In the genomic region with DNA sequence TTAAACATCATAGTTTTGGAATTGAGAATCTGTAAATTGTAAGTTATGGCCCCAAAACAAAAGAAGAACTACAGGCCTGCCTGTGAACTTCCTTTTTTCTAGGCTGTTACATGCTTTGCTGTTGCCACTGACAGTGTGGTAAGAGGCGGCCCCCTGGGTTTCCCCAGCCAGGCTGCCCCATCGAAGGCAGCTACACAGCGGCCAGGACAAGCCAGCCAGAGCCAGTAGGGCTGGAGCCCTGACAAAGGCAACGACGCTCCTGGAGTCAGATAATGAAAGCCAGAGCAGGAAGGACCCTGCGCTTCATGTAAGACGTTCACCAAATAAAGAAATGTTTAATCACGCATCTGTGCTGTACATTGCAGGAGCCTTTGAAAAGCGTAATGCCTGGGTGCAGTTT, we compare ENCODE assay signal across 8 cellular contexts. TPM values are rescaled to one million over a fixed set of nuclear protein-coding genes. Genes with fewer than 3 reads are reported as not detected.
DNase-seq lines count a peak whose midpoint lies in the region; ATAC-seq and TF ChIP-seq lines count a peak whose summit lies in the region.

No MANE protein-coding gene starts in this region.

- POLR2A ChIA-PET in CD8-positive, alpha-beta memory T cell (lab: Charles Lee), result interaction anchor here (0.6 to 2.1 kb wide), 9 partner anchors 11 to 173 kb away, joined by 3 to 11 read pairs (median 5); a partner anchor contains a TSS
- POLR2A ChIA-PET in activated CD4-positive, alpha-beta memory T cell treated with anti-CD3 and anti-CD28 coated beads for 36 hours (lab: Charles Lee), result interaction anchor here (0.9 to 3.9 kb wide), 9 partner anchors 15 to 55 kb away, joined by 3 to 33 read pairs (median 3); a partner anchor contains a TSS

- H3K4me3 ChIP-seq in CD8-positive, alpha-beta memory T cell (ENCODE audit: low read length), result peak overlapping the region; percentile 49
- peak overlapping the region; percentile 70 for H3K4me3 ChIP-seq in Loucy (ENCODE audit: low read length, poor library complexity, severe bottlenecking)
- peak overlapping the region; percentile 26 for H3K4me3 ChIP-seq in effector memory CD4-positive, alpha-beta T cell (ENCODE audit: insufficient read depth, low read depth, low read length, poor library complexity, severe bottlenecking)

- peak overlapping the region; percentile 73 for H3K9ac ChIP-seq in Loucy (ENCODE audit: low read depth, low read length, poor library complexity, severe bottlenecking)

- H3K36me3 Mint-ChIP-seq in CD8-positive, alpha-beta memory T cell, result peaks cover 0 to 14% (median 5%) of the 10 kb centered on the region in 3 donors
- peaks cover 5% of the 10 kb centered on the region for H3K36me3 Mint-ChIP-seq in activated CD4-positive, alpha-beta memory T cell treated with anti-CD3 and anti-CD28 coated beads for 36 hours
- no peaks in the 10 kb centered on the region for H3K36me3 Mint-ChIP-seq in nephron (ENCODE audit: low read depth)

- H3K4me3 Mint-ChIP-seq in CD8-positive, alpha-beta memory T cell, result peak overlapping the region; percentile 67 to 83 (median 78)
- peak overlapping the region; percentile 85 for H3K4me3 Mint-ChIP-seq in activated CD4-positive, alpha-beta memory T cell treated with anti-CD3 and anti-CD28 coated beads for 36 hours
- H3K4me3 Mint-ChIP-seq in nephron, result peak overlapping the region in 2 of 3 experiments; percentile 1 to 56
- peak overlapping the region; percentile 81 to 93 for H3K4me3 Mint-ChIP-seq in stimulated activated naive CD8-positive, alpha-beta T cell treated with anti-CD3 and anti-CD28 coated beads, Interleukin-15, amount 100 ng/mL, for 72 hours

- no peaks in the 10 kb centered on the region for H3K9me3 ChIP-seq in CD8-positive, alpha-beta memory T cell (ENCODE audit: low read length)
- H3K9me3 ChIP-seq in Loucy (ENCODE audit: insufficient read depth, low read depth, low read length), result no peaks in the 10 kb centered on the region
- no peaks in the 10 kb centered on the region for H3K9me3 ChIP-seq in effector memory CD4-positive, alpha-beta T cell (ENCODE audit: control insufficient read depth, low read length)

- H4K20me1 ChIP-seq in Loucy (ENCODE audit: insufficient read depth, low read length, poor library complexity, severe bottlenecking), result no peaks in the 10 kb centered on the region

- no peaks in the 10 kb centered on the region for H3K36me3 ChIP-seq in CD8-positive, alpha-beta memory T cell (ENCODE audit: insufficient read depth, low read length)
- no peaks in the 10 kb centered on the region for H3K36me3 ChIP-seq in Loucy (ENCODE audit: insufficient read depth, low read length)
- no peaks in the 10 kb centered on the region for H3K36me3 ChIP-seq in effector memory CD4-positive, alpha-beta T cell (ENCODE audit: control insufficient read depth, insufficient read depth, low read length)

- no peaks in the 10 kb centered on the region for H3K27me3 ChIP-seq in CD8-positive, alpha-beta memory T cell (ENCODE audit: insufficient read depth, low read length, poor library complexity, severe bottlenecking)
- H3K27me3 ChIP-seq in Loucy (ENCODE audit: insufficient read depth, low read length, poor library complexity, severe bottlenecking), result no peaks in the 10 kb centered on the region
- H3K27me3 ChIP-seq in effector memory CD4-positive, alpha-beta T cell (replicated peaks; ENCODE audit: control insufficient read depth, insufficient read depth, low read length, poor library complexity, severe bottlenecking), result no peaks in the 10 kb centered on the region

- H3F3A ChIP-seq in Loucy (ENCODE audit: low read depth), result 0 out of 2 replicates have a peak, but pooled peaks cover 3% of the 10 kb centered on the region

- no peaks in the 10 kb centered on the region for H3K9me3 Mint-ChIP-seq in CD8-positive, alpha-beta memory T cell
- H3K9me3 Mint-ChIP-seq in activated CD4-positive, alpha-beta memory T cell treated with anti-CD3 and anti-CD28 coated beads for 36 hours, result no peaks in the 10 kb centered on the region
- no peaks in the 10 kb centered on the region for H3K9me3 Mint-ChIP-seq in nephron
- no peaks in the 10 kb centered on the region for H3K9me3 Mint-ChIP-seq in stimulated activated naive CD8-positive, alpha-beta T cell treated with anti-CD3 and anti-CD28 coated beads, Interleukin-15, amount 100 ng/mL, for 72 hours

- peaks cover 72 to 91% (median 88%) of the 10 kb centered on the region in 3 donors for H3K4me1 Mint-ChIP-seq in CD8-positive, alpha-beta memory T cell
- H3K4me1 Mint-ChIP-seq in activated CD4-positive, alpha-beta memory T cell treated with anti-CD3 and anti-CD28 coated beads for 36 hours (ENCODE audit: low read depth), result peaks cover 82% of the 10 kb centered on the region
- H3K4me1 Mint-ChIP-seq in nephron, result peaks cover 65% of the 10 kb centered on the region
- peaks cover 82% of the 10 kb centered on the region for H3K4me1 Mint-ChIP-seq in stimulated activated naive CD8-positive, alpha-beta T cell treated with anti-CD3 and anti-CD28 coated beads, Interleukin-15, amount 100 ng/mL, for 72 hours

- peak overlapping the region; percentile 89 to 99 (median 96) for H3K27ac Mint-ChIP-seq in CD8-positive, alpha-beta memory T cell
- H3K27ac Mint-ChIP-seq in activated CD4-positive, alpha-beta memory T cell treated with anti-CD3 and anti-CD28 coated beads for 36 hours, result peak overlapping the region; percentile 100
- H3K27ac Mint-ChIP-seq in nephron, result peak overlapping the region; percentile 89 to 98 (median 94)
- H3K27ac Mint-ChIP-seq in stimulated activated naive CD8-positive, alpha-beta T cell treated with anti-CD3 and anti-CD28 coated beads, Interleukin-15, amount 100 ng/mL, for 72 hours, result peak overlapping the region; percentile 94 to 98

- H3K4me1 ChIP-seq in CD8-positive, alpha-beta memory T cell (ENCODE audit: insufficient read depth, low read length), result peaks cover 78% of the 10 kb centered on the region
- peaks cover 50% of the 10 kb centered on the region for H3K4me1 ChIP-seq in Loucy (ENCODE audit: insufficient read depth, low read length, poor library complexity, severe bottlenecking)
- H3K4me1 ChIP-seq in effector memory CD4-positive, alpha-beta T cell (ENCODE audit: control insufficient read depth, insufficient read depth, low read length, poor library complexity, severe bottlenecking), result peaks cover 42% of the 10 kb centered on the region

- intact Hi-C loops in activated CD4-positive, alpha-beta memory T cell treated with anti-CD3 and anti-CD28 coated beads for 36 hours (cut with micrococcal nuclease), result loop anchor here (1.0 to 5.0 kb wide), 5 partner anchors 16 to 1088 kb away; no protein-coding TSS in a partner anchor

- TF ChIP-seq CTCF in Loucy (conservative IDR thresholded peaks at IDR 0.05; ENCODE audit: low read length), result no peak
- TF ChIP-seq CTCF in nephron (IDR thresholded peaks at IDR 0.05; ENCODE audit: unreplicated experiment in 3 of 3), result no peak
- no peak for TF ChIP-seq CTCF in omental fat pad (IDR thresholded peaks at IDR 0.05)

- H3K27me3 Mint-ChIP-seq in CD8-positive, alpha-beta memory T cell, result no peaks in the 10 kb centered on the region
- H3K27me3 Mint-ChIP-seq in activated CD4-positive, alpha-beta memory T cell treated with anti-CD3 and anti-CD28 coated beads for 36 hours, result no peaks in the 10 kb centered on the region
- no peaks in the 10 kb centered on the region for H3K27me3 Mint-ChIP-seq in nephron (ENCODE audit: low read depth)
- H3K27me3 Mint-ChIP-seq in stimulated activated naive CD8-positive, alpha-beta T cell treated with anti-CD3 and anti-CD28 coated beads, Interleukin-15, amount 100 ng/mL, for 72 hours, result no peaks in the 10 kb centered on the region

- CTCF ChIA-PET in CD8-positive, alpha-beta memory T cell (lab: Charles Lee), result interaction anchor here (0.8 to 3.2 kb wide), 12 partner anchors 10 to 65 kb away, joined by 3 to 20 read pairs (median 4); a partner anchor contains a TSS
- CTCF ChIA-PET in activated CD4-positive, alpha-beta memory T cell treated with anti-CD3 and anti-CD28 coated beads for 36 hours (lab: Charles Lee), result interaction anchor here (0.6 to 1.7 kb wide), 11 partner anchors 9 to 142 kb away, joined by 3 to 5 read pairs (median 4); no protein-coding TSS in a partner anchor

- H3K27ac ChIP-seq in CD8-positive, alpha-beta memory T cell (ENCODE audit: low read depth, low read length), result peak overlapping the region; percentile 60
- peak overlapping the region; percentile 83 for H3K27ac ChIP-seq in effector memory CD4-positive, alpha-beta T cell (ENCODE audit: insufficient read depth, low read length, poor library complexity, severe bottlenecking)

- H3K9me2 ChIP-seq in Loucy (replicated peaks; ENCODE audit: low read depth, low read length), result no peaks in the 10 kb centered on the region

- peaks cover 67% of the 10 kb centered on the region for H3K79me2 ChIP-seq in Loucy (ENCODE audit: insufficient read depth, low read length)

- ATAC-seq in GM21423 (IDR thresholded peaks at IDR 0.05; ENCODE audit: unreplicated experiment), result peak; percentile 95
- ATAC-seq in stimulated activated naive CD8-positive, alpha-beta T cell treated with anti-CD3 and anti-CD28 coated beads, Interleukin-15, amount 100 ng/mL, for 72 hours, result peak; percentile 97
- ATAC-seq in omental fat pad (ENCODE audit: low FRiP score), result no peak

- peak; percentile 62 to 85 (median 71) for DNase-seq in CD8-positive, alpha-beta memory T cell
- DNase-seq in activated CD4-positive, alpha-beta memory T cell treated with anti-CD3 and anti-CD28 coated beads for 36 hours, result peak; percentile 88
- DNase-seq in effector memory CD4-positive, alpha-beta T cell, result peak; percentile 62 to 70 (median 70)
- peak; percentile 86 to 92 for DNase-seq in stimulated activated naive CD8-positive, alpha-beta T cell treated with anti-CD3 and anti-CD28 coated beads, Interleukin-15, amount 100 ng/mL, for 72 hours
- no peak for DNase-seq in omental fat pad (ENCODE audit: low spot score)

- H2AFZ ChIP-seq in Loucy (ENCODE audit: low read length), result peak overlapping the region; percentile 29; the same call in 1 of the 2 replicates

- H3K4me2 ChIP-seq in Loucy (ENCODE audit: low read depth, low read length, poor library complexity, severe bottlenecking), result peak overlapping the region; percentile 85

RNA-seq across cellular contexts. Expression of a gene that starts 55.0 kb away (rescaled TPM):
- total RNA-seq in CD8-positive, alpha-beta memory T cell, result 100 to 1,000 TPM; 142 to 150 TPM
- polyA plus RNA-seq in CD8-positive, alpha-beta memory T cell, result 90.1 TPM
- total RNA-seq in activated CD4-positive, alpha-beta memory T cell treated with anti-CD3 and anti-CD28 coated beads for 36 hours, result 100 to 1,000 TPM; 123 to 125 TPM
- total RNA-seq in omental fat pad, result 10 to 100 TPM; 18.4 to 56.3 (median 30.1) TPM

Comparison
In these comparisons a context has a peak if more than half of its experiments do, and no peak if none do; other contexts are left out.
1. H3K4me3 Mint-ChIP-seq: peak in every context shown above with its lines; median percentile 87 in stimulated activated naive CD8-positive, alpha-beta T cell treated with anti-CD3 and anti-CD28 coated beads, Interleukin-15, amount 100 ng/mL, for 72 hours; 85 in activated CD4-positive, alpha-beta memory T cell treated with anti-CD3 and anti-CD28 coated beads for 36 hours; 78 in CD8-positive, alpha-beta memory T cell; 28 in nephron.